Comparison of ENCODE assay signal across 1 cellular context in genomic region chr12:93080994-93081809, GRCh38.
TF ChIP-seq lines count a peak whose summit lies in the region.

No MANE protein-coding gene starts in this region.

TF ChIP-seq in IMR-90, 13 proteins besides CTCF, POLR2A, EP300 and RAD21 (continued from another document):
- TF ChIP-seq, protein P1, sequence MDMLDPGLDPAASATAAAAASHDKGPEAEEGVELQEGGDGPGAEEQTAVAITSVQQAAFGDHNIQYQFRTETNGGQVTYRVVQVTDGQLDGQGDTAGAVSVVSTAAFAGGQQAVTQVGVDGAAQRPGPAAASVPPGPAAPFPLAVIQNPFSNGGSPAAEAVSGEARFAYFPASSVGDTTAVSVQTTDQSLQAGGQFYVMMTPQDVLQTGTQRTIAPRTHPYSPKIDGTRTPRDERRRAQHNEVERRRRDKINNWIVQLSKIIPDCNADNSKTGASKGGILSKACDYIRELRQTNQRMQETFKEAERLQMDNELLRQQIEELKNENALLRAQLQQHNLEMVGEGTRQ (IDR thresholded peaks at IDR 0.05; ENCODE audit: low read depth, low read length), result no peak
- TF ChIP-seq NFE2L2 (IDR thresholded peaks at IDR 0.05; ENCODE audit: low read depth, low read length), result no peak
